In the genomic region with DNA sequence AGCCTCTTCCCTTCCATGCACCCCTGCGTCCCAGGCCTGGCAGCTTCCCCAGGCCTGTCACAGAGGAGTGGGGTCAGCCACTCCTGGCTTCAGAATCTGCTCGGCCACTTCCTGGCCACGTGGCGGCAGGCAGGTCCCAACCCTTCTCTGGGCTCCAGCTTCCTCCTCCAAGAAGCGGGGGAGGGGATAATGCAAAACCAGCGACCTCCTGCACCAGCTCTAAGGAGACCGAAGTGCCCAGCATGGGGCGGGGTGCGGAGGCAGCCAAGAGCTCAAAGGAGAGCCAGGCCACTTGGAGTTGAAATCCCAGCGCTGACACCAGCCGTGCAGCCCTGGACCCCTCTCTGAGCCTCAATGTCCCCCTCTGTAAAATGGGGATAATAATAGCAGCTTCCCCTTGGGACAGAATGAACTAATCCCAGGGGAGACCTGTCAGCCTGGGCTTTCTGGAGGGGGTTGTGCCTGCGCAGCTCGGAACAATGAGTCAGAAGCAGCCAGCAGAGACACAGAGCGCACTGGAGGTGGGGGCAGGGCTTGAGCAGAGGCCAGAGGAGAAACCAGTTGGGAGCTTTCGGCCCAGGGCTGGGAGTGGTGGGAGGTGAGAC, we compare ENCODE assay signal across 7 cellular contexts. TPM values are rescaled to one million over a fixed set of nuclear protein-coding genes. Genes with fewer than 3 reads are reported as not detected.
DNase-seq lines count a peak whose midpoint lies in the region; TF ChIP-seq lines count a peak whose summit lies in the region.

No MANE protein-coding gene starts in this region.

- H3K9me3 Mint-ChIP-seq in osteocyte (ENCODE audit: unreplicated experiment) = no peaks in the 10 kb centered on the region
- H3K9me3 Mint-ChIP-seq in activated CD4-positive, alpha-beta memory T cell treated with anti-CD3 and anti-CD28 coated beads for 36 hours = no peaks in the 10 kb centered on the region

- H3K4me3 Mint-ChIP-seq in osteocyte (ENCODE audit: unreplicated experiment) = no peak overlapping the region
- H3K4me3 Mint-ChIP-seq in activated CD4-positive, alpha-beta memory T cell treated with anti-CD3 and anti-CD28 coated beads for 36 hours = no peak overlapping the region

- peaks cover 25% of the 10 kb centered on the region for H3K4me1 Mint-ChIP-seq in osteocyte (ENCODE audit: unreplicated experiment)
- H3K4me1 Mint-ChIP-seq in activated CD4-positive, alpha-beta memory T cell treated with anti-CD3 and anti-CD28 coated beads for 36 hours (ENCODE audit: low read depth) = no peaks in the 10 kb centered on the region

- no peaks in the 10 kb centered on the region for H3K36me3 Mint-ChIP-seq in osteocyte (ENCODE audit: unreplicated experiment)
- H3K36me3 Mint-ChIP-seq in activated CD4-positive, alpha-beta memory T cell treated with anti-CD3 and anti-CD28 coated beads for 36 hours = no peaks in the 10 kb centered on the region

- DNase-seq in HPDE6-E6E7 (ENCODE audit: extremely low spot score) = peak; percentile 99
- DNase-seq in UCSD-AML1 (lab: John Stamatoyannopoulos, UW; ENCODE audit: unreplicated experiment) = peak; percentile 81
- peak; percentile 82 for DNase-seq in glomerular visceral epithelial cell (ENCODE audit: extremely low spot score)
- DNase-seq in osteocyte (ENCODE audit: extremely low spot score, unreplicated experiment) = no peak
- DNase-seq in erythroblast (lab: John Stamatoyannopoulos, UW) = no peak
- no peak for DNase-seq in activated CD4-positive, alpha-beta memory T cell treated with anti-CD3 and anti-CD28 coated beads for 36 hours
- no peak for DNase-seq in NCI-H1105 treated with DMSO at 0.1 percent for 48 hours (lab: John Stamatoyannopoulos, UW)

- TF ChIP-seq POLR2A in erythroblast (IDR thresholded peaks at IDR 0.05; ENCODE audit: low read length) = no peak

- CTCF ChIA-PET in activated CD4-positive, alpha-beta memory T cell treated with anti-CD3 and anti-CD28 coated beads for 36 hours (lab: Charles Lee) = interaction anchor here (1.2 kb wide), 1 partner anchor 18 kb away, joined by 6 read pairs; no protein-coding TSS in a partner anchor

- POLR2A ChIA-PET in activated CD4-positive, alpha-beta memory T cell treated with anti-CD3 and anti-CD28 coated beads for 36 hours (lab: Charles Lee) = no interaction called here

- H3K27me3 Mint-ChIP-seq in osteocyte (ENCODE audit: unreplicated experiment) = no peaks in the 10 kb centered on the region
- H3K27me3 Mint-ChIP-seq in activated CD4-positive, alpha-beta memory T cell treated with anti-CD3 and anti-CD28 coated beads for 36 hours = no peaks in the 10 kb centered on the region

- TF ChIP-seq CTCF in osteocyte (IDR thresholded peaks at IDR 0.05) = no peak

- peak overlapping the region; percentile 76 for H3K27ac Mint-ChIP-seq in osteocyte (ENCODE audit: unreplicated experiment)
- no peak overlapping the region for H3K27ac Mint-ChIP-seq in activated CD4-positive, alpha-beta memory T cell treated with anti-CD3 and anti-CD28 coated beads for 36 hours

- intact Hi-C loops in activated CD4-positive, alpha-beta memory T cell treated with anti-CD3 and anti-CD28 coated beads for 36 hours (cut with micrococcal nuclease) = no loop called here

RNA-seq across cellular contexts. Expression of a gene that starts 22.8 kb away (rescaled TPM):
- total RNA-seq in osteocyte = 26.2 and 27.9 TPM in 2 replicates
- total RNA-seq in activated CD4-positive, alpha-beta memory T cell treated with anti-CD3 and anti-CD28 coated beads for 36 hours = 10 to 100 TPM; 16.0 to 16.5 TPM

RNA-seq across cellular contexts. Expression of a gene that starts 49.6 kb away (rescaled TPM):
- not detected in 2 replicates for total RNA-seq in osteocyte
- total RNA-seq in activated CD4-positive, alpha-beta memory T cell treated with anti-CD3 and anti-CD28 coated beads for 36 hours = under 1 TPM in 1 of 2 experiments, not detected in 1; 0.17 TPM

RNA-seq across cellular contexts. Expression of a gene that starts 50.0 kb away (rescaled TPM):
- not detected in 2 replicates for total RNA-seq in osteocyte
- not detected for total RNA-seq in activated CD4-positive, alpha-beta memory T cell treated with anti-CD3 and anti-CD28 coated beads for 36 hours

Comparison
In these comparisons a context has a peak if more than half of its experiments do, and no peak if none do; other contexts are left out.
1. DNase-seq: peak in HPDE6-E6E7 (single experiment), UCSD-AML1 (single experiment) and glomerular visceral epithelial cell (single experiment); none in osteocyte (single experiment), erythroblast (0 of 2), activated CD4-positive, alpha-beta memory T cell treated with anti-CD3 and anti-CD28 coated beads for 36 hours (single experiment) and NCI-H1105 treated with DMSO at 0.1 percent for 48 hours (single experiment).